In the genomic region with DNA sequence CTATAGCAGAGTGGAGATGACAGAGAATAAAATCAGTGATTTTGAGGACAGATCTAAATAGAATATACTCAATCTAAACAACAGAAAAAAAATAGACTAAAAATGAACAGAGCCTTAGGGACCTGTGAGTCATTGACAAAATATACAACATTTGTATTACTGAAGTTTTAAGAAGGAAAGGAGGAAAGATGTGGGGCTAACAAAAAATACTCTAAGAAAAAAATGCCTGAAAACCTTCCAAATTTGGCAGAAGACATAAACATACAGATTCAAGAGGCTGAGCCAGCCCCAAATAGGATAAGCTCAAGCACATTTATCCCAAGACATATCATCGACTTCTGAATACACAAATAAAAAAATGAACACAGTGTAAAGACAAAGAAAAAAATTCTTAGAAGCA, we compare ENCODE assay signal across 1 cellular context.
TF ChIP-seq lines count a peak whose summit lies in the region.

No MANE protein-coding gene starts in this region.

TF ChIP-seq in GM23338, 12 proteins besides CTCF, POLR2A, EP300 and RAD21 (continued from another document):
- TF ChIP-seq, protein P1, sequence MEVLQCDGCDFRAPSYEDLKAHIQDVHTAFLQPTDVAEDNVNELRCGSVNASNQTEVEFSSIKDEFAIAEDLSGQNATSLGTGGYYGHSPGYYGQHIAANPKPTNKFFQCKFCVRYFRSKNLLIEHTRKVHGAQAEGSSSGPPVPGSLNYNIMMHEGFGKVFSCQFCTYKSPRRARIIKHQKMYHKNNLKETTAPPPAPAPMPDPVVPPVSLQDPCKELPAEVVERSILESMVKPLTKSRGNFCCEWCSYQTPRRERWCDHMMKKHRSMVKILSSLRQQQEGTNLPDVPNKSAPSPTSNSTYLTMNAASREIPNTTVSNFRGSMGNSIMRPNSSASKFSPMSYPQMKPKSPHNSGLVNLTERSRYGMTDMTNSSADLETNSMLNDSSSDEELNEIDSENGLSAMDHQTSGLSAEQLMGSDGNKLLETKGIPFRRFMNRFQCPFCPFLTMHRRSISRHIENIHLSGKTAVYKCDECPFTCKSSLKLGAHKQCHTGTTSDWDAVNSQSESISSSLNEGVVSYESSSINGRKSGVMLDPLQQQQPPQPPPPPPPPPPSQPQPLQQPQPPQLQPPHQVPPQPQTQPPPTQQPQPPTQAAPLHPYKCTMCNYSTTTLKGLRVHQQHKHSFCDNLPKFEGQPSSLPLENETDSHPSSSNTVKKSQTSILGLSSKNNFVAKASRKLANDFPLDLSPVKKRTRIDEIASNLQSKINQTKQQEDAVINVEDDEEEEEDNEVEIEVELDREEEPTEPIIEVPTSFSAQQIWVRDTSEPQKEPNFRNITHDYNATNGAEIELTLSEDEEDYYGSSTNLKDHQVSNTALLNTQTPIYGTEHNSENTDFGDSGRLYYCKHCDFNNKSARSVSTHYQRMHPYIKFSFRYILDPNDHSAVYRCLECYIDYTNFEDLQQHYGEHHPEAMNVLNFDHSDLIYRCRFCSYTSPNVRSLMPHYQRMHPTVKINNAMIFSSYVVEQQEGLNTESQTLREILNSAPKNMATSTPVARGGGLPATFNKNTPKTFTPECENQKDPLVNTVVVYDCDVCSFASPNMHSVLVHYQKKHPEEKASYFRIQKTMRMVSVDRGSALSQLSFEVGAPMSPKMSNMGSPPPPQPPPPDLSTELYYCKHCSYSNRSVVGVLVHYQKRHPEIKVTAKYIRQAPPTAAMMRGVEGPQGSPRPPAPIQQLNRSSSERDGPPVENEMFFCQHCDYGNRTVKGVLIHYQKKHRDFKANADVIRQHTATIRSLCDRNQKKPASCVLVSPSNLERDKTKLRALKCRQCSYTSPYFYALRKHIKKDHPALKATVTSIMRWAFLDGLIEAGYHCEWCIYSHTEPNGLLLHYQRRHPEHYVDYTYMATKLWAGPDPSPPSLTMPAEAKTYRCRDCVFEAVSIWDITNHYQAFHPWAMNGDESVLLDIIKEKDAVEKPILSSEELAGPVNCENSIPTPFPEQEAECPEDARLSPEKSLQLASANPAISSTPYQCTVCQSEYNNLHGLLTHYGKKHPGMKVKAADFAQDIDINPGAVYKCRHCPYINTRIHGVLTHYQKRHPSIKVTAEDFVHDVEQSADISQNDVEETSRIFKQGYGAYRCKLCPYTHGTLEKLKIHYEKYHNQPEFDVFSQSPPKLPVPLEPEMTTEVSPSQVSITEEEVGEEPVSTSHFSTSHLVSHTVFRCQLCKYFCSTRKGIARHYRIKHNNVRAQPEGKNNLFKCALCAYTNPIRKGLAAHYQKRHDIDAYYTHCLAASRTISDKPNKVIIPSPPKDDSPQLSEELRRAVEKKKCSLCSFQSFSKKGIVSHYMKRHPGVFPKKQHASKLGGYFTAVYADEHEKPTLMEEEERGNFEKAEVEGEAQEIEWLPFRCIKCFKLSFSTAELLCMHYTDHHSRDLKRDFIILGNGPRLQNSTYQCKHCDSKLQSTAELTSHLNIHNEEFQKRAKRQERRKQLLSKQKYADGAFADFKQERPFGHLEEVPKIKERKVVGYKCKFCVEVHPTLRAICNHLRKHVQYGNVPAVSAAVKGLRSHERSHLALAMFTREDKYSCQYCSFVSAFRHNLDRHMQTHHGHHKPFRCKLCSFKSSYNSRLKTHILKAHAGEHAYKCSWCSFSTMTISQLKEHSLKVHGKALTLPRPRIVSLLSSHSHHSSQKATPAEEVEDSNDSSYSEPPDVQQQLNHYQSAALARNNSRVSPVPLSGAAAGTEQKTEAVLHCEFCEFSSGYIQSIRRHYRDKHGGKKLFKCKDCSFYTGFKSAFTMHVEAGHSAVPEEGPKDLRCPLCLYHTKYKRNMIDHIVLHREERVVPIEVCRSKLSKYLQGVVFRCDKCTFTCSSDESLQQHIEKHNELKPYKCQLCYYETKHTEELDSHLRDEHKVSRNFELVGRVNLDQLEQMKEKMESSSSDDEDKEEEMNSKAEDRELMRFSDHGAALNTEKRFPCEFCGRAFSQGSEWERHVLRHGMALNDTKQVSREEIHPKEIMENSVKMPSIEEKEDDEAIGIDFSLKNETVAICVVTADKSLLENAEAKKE (CRISPR knock-in tag; IDR thresholded peaks at IDR 0.05), result no peak
- TF ChIP-seq EZH2 (IDR thresholded peaks at IDR 0.05; ENCODE audit: low read depth, unreplicated experiment), result no peak
- no peak for TF ChIP-seq ZNF331 (CRISPR knock-in tag; IDR thresholded peaks at IDR 0.05; ENCODE audit: low read depth)
- TF ChIP-seq, protein P2, sequence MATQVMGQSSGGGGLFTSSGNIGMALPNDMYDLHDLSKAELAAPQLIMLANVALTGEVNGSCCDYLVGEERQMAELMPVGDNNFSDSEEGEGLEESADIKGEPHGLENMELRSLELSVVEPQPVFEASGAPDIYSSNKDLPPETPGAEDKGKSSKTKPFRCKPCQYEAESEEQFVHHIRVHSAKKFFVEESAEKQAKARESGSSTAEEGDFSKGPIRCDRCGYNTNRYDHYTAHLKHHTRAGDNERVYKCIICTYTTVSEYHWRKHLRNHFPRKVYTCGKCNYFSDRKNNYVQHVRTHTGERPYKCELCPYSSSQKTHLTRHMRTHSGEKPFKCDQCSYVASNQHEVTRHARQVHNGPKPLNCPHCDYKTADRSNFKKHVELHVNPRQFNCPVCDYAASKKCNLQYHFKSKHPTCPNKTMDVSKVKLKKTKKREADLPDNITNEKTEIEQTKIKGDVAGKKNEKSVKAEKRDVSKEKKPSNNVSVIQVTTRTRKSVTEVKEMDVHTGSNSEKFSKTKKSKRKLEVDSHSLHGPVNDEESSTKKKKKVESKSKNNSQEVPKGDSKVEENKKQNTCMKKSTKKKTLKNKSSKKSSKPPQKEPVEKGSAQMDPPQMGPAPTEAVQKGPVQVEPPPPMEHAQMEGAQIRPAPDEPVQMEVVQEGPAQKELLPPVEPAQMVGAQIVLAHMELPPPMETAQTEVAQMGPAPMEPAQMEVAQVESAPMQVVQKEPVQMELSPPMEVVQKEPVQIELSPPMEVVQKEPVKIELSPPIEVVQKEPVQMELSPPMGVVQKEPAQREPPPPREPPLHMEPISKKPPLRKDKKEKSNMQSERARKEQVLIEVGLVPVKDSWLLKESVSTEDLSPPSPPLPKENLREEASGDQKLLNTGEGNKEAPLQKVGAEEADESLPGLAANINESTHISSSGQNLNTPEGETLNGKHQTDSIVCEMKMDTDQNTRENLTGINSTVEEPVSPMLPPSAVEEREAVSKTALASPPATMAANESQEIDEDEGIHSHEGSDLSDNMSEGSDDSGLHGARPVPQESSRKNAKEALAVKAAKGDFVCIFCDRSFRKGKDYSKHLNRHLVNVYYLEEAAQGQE (IDR thresholded peaks at IDR 0.05; ENCODE audit: unreplicated experiment), result no peak
- TF ChIP-seq ZNF114 (CRISPR knock-in tag; IDR thresholded peaks at IDR 0.05), result no peak
